In genomic region chr18:34039194-34039593, GRCh38 we compare ENCODE assay signal across 12 cellular contexts.
A peak's percentile ranks its signal among the peaks of the same experiment; 100 is the strongest.
DNase-seq lines count a peak whose midpoint lies in the region; ATAC-seq and TF ChIP-seq lines count a peak whose summit lies in the region.
"Had no signal": no experiment of that assay in that cellular context is flagged by ENCODE, and none has a peak within 500 bp of the region (broad histone marks: within the 10 kb centered on the region; RNA-seq: fewer than 3 reads in every experiment).

No MANE protein-coding gene starts in this region.

- H3K27ac ChIP-seq in KOPT-K1 (ENCODE audit: low read depth, low read length, poor library complexity, severe bottlenecking) (peak overlapping the region; percentile 31), coronary artery (no peak overlapping the region), lower lobe of right lung (no peak overlapping the region)

- H3K36me3 ChIP-seq in KOPT-K1 (ENCODE audit: insufficient read depth, low read length), result no peaks in the 10 kb centered on the region
- no peaks in the 10 kb centered on the region for H3K36me3 ChIP-seq in lower lobe of right lung

- no peaks in the 10 kb centered on the region for H3K27me3 Mint-ChIP-seq in activated CD4-positive, alpha-beta T cell treated with anti-CD3 and anti-CD28 coated beads, Interleukin-2, amount 10 ng/mL, durations not matched to agents 7 days and 5 days
- H3K27me3 Mint-ChIP-seq in activated CD4-positive, alpha-beta T cell treated with anti-CD3 and anti-CD28 coated beads, Interleukin-2, amount 10 ng/mL, durations not matched to agents 24 days and 14 days, result no peaks in the 10 kb centered on the region
- H3K27me3 Mint-ChIP-seq: activated T-cell treated with anti-CD3 and anti-CD28 coated beads, Interleukin-2, amount 50 U/mL, for 24 hours; B cell; central memory CD8-positive, alpha-beta T cell had no signal

- peak; percentile 10 for DNase-seq in A172 (ENCODE audit: low spot score)
- DNase-seq in coronary artery (ENCODE audit: low spot score), result no peak
- no peak for DNase-seq in activated CD4-positive, alpha-beta T cell treated with anti-CD3 and anti-CD28 coated beads, Interleukin-2, amount 10 ng/mL, durations not matched to agents 7 days and 5 days
- no peak for DNase-seq in NCI-H1092 (lab: John Stamatoyannopoulos, UW)
- no peak for DNase-seq in lower lobe of right lung
- DNase-seq in activated CD4-positive, alpha-beta T cell treated with anti-CD3 and anti-CD28 coated beads, Interleukin-2, amount 10 ng/mL, durations not matched to agents 24 days and 14 days, result no peak
- DNase-seq: activated T-cell treated with anti-CD3 and anti-CD28 coated beads, Interleukin-2, amount 50 U/mL, for 24 hours; stimulated activated CD8-positive, alpha-beta memory T cell treated with anti-CD3 and anti-CD28 coated beads, Interleukin-4, amount 100 ng/mL, for 48 hours had no signal

- H3K27ac Mint-ChIP-seq in activated CD4-positive, alpha-beta T cell treated with anti-CD3 and anti-CD28 coated beads, Interleukin-2, amount 10 ng/mL, durations not matched to agents 7 days and 5 days, result no peak overlapping the region
- H3K27ac Mint-ChIP-seq in activated CD4-positive, alpha-beta T cell treated with anti-CD3 and anti-CD28 coated beads, Interleukin-2, amount 10 ng/mL, durations not matched to agents 24 days and 14 days, result no peak overlapping the region
- H3K27ac Mint-ChIP-seq: activated T-cell treated with anti-CD3 and anti-CD28 coated beads, Interleukin-2, amount 50 U/mL, for 24 hours; B cell had no signal

- no peaks in the 10 kb centered on the region for H3K4me1 Mint-ChIP-seq in activated CD4-positive, alpha-beta T cell treated with anti-CD3 and anti-CD28 coated beads, Interleukin-2, amount 10 ng/mL, durations not matched to agents 7 days and 5 days
- H3K4me1 Mint-ChIP-seq in activated CD4-positive, alpha-beta T cell treated with anti-CD3 and anti-CD28 coated beads, Interleukin-2, amount 10 ng/mL, durations not matched to agents 24 days and 14 days, result peaks cover 2% of the 10 kb centered on the region
- H3K4me1 Mint-ChIP-seq: B cell; central memory CD8-positive, alpha-beta T cell had no signal

- no peaks in the 10 kb centered on the region for H3K27me3 ChIP-seq in lower lobe of right lung (ENCODE audit: low read depth)

- peak overlapping the region; percentile 38 for H3K4me3 ChIP-seq in coronary artery
- no peak overlapping the region for H3K4me3 ChIP-seq in lower lobe of right lung

- TF ChIP-seq CTCF in coronary artery (IDR thresholded peaks at IDR 0.05) (no peak), lower lobe of right lung (IDR thresholded peaks at IDR 0.05) (no peak)

- ATAC-seq in GM18861 (IDR thresholded peaks at IDR 0.05; ENCODE audit: unreplicated experiment) (peak; percentile 78), lower lobe of right lung (no peak)

- no peaks in the 10 kb centered on the region for H3K36me3 Mint-ChIP-seq in activated CD4-positive, alpha-beta T cell treated with anti-CD3 and anti-CD28 coated beads, Interleukin-2, amount 10 ng/mL, durations not matched to agents 7 days and 5 days (ENCODE audit: low read depth)
- H3K36me3 Mint-ChIP-seq in activated CD4-positive, alpha-beta T cell treated with anti-CD3 and anti-CD28 coated beads, Interleukin-2, amount 10 ng/mL, durations not matched to agents 24 days and 14 days (ENCODE audit: low read depth), result no peaks in the 10 kb centered on the region

- no peak overlapping the region for H3K4me3 Mint-ChIP-seq in activated CD4-positive, alpha-beta T cell treated with anti-CD3 and anti-CD28 coated beads, Interleukin-2, amount 10 ng/mL, durations not matched to agents 7 days and 5 days
- no peak overlapping the region for H3K4me3 Mint-ChIP-seq in activated CD4-positive, alpha-beta T cell treated with anti-CD3 and anti-CD28 coated beads, Interleukin-2, amount 10 ng/mL, durations not matched to agents 24 days and 14 days
- H3K4me3 Mint-ChIP-seq: activated T-cell treated with anti-CD3 and anti-CD28 coated beads, Interleukin-2, amount 50 U/mL, for 24 hours; B cell; central memory CD8-positive, alpha-beta T cell had no signal

- H3K4me1 ChIP-seq in lower lobe of right lung, result no peaks in the 10 kb centered on the region

- CTCF ChIA-PET in activated CD4-positive, alpha-beta T cell treated with anti-CD3 and anti-CD28 coated beads, Interleukin-2, amount 10 ng/mL, durations not matched to agents 7 days and 5 days (lab: Charles Lee), result no interaction called here

- no peaks in the 10 kb centered on the region for H3K9me3 ChIP-seq in KOPT-K1 (ENCODE audit: insufficient read depth, low read length, poor library complexity, severe bottlenecking)
- H3K9me3 ChIP-seq in lower lobe of right lung, result no peaks in the 10 kb centered on the region

- H3K9me3 Mint-ChIP-seq in activated CD4-positive, alpha-beta T cell treated with anti-CD3 and anti-CD28 coated beads, Interleukin-2, amount 10 ng/mL, durations not matched to agents 7 days and 5 days, result no peaks in the 10 kb centered on the region
- H3K9me3 Mint-ChIP-seq in activated CD4-positive, alpha-beta T cell treated with anti-CD3 and anti-CD28 coated beads, Interleukin-2, amount 10 ng/mL, durations not matched to agents 24 days and 14 days, result no peaks in the 10 kb centered on the region

- POLR2A ChIA-PET in activated CD4-positive, alpha-beta T cell treated with anti-CD3 and anti-CD28 coated beads, Interleukin-2, amount 10 ng/mL, durations not matched to agents 7 days and 5 days (lab: Charles Lee), result no interaction called here

- intact Hi-C loops in lower lobe of right lung (cut with DNase I), result no loop called here
- intact Hi-C loops in activated CD4-positive, alpha-beta T cell treated with anti-CD3 and anti-CD28 coated beads, Interleukin-2, amount 10 ng/mL, durations not matched to agents 24 days and 14 days (cut with micrococcal nuclease), result no loop called here
